In genomic region chr3:99817437-99818240, GRCh38 we compare ENCODE assay signal across 1 cellular context.
TF ChIP-seq lines count a peak whose summit lies in the region.

Gene CMSS1, plus strand, starts transcription at chr3:99817862.

TF ChIP-seq in K562, 482 proteins besides CTCF, POLR2A, EP300 and RAD21 (continued from another document and continues in another):
- TF ChIP-seq JUND (IDR thresholded peaks at IDR 0.05; ENCODE audit: borderline replicate concordance, low read depth, low read length) (peak; percentile 91), JUND (tag; IDR thresholded peaks at IDR 0.05; ENCODE audit: borderline replicate concordance, low read depth, low read length) (peak; percentile 90), PHF8 (IDR thresholded peaks at IDR 0.05; ENCODE audit: borderline replicate concordance, low read length) (peak; percentile 81; the same call in 1 of the 2 replicates), MAX (CRISPR knock-in tag; IDR thresholded peaks at IDR 0.05) (peak; percentile 89), ERF (CRISPR knock-in tag; IDR thresholded peaks at IDR 0.05) (peak; percentile 82; the same call in 1 of the 2 replicates), ZNF699 (CRISPR knock-in tag; IDR thresholded peaks at IDR 0.05; ENCODE audit: insufficient replicate concordance) (no peak), ZNF511 (CRISPR knock-in tag; IDR thresholded peaks at IDR 0.05) (no peak), TFAP4 (CRISPR knock-in tag; IDR thresholded peaks at IDR 0.05; ENCODE audit: borderline replicate concordance) (peak; percentile 91), KLF13 (tag; IDR thresholded peaks at IDR 0.05; ENCODE audit: borderline replicate concordance, low read depth) (peak; percentile 52; the same call in 1 of the 2 replicates), MTA3 (IDR thresholded peaks at IDR 0.05; ENCODE audit: borderline replicate concordance) (peak; percentile 74; the same call in 1 of the 2 replicates), SIN3B (IDR thresholded peaks at IDR 0.05; ENCODE audit: low read depth) (peak; percentile 76; the same call in 1 of the 2 replicates), GABPB1 (CRISPR knock-in tag; IDR thresholded peaks at IDR 0.05) (peak; percentile 53; the same call in 1 of the 2 replicates), TRIM24 (IDR thresholded peaks at IDR 0.05) (peak in 1 of 2 experiments; percentile 60; a peak in 1 of 4 replicates), ATF1 (CRISPR knock-in tag; IDR thresholded peaks at IDR 0.05) (peak; percentile 78), ATF1 (tag; IDR thresholded peaks at IDR 0.05) (peak; percentile 99), UBTF (IDR thresholded peaks at IDR 0.05; ENCODE audit: borderline replicate concordance in 1 of 2, low read depth in 2 of 2, low read length in 2 of 2) (peak in 1 of 2 experiments; percentile 69; a peak in 1 of 4 replicates), ZNF639 (CRISPR knock-in tag; conservative IDR thresholded peaks at IDR 0.05 in 1 of 2, IDR thresholded peaks at IDR 0.05 in 1 of 2) (0 out of 4 replicates have a peak, but pooled peaks of 1 of the 2 experiments have one; percentile 31), E2F4 (CRISPR knock-in tag; IDR thresholded peaks at IDR 0.05; ENCODE audit: low read depth) (peak; percentile 86), STAT5A (IDR thresholded peaks at IDR 0.05; ENCODE audit: borderline replicate concordance, low read length) (peak; percentile 38; the same call in 1 of the 2 replicates), HDAC3 (IDR thresholded peaks at IDR 0.05; ENCODE audit: borderline replicate concordance, partially characterized antibody) (peak; percentile 38), MYC (IDR thresholded peaks at IDR 0.05; ENCODE audit: low read depth, low read length) (peak; percentile 93), MYC (CRISPR knock-in tag; IDR thresholded peaks at IDR 0.05; ENCODE audit: borderline replicate concordance, low read depth) (peak; percentile 87; the same call in 1 of the 2 replicates), ARID1B (IDR thresholded peaks at IDR 0.05) (0 out of 2 replicates have a peak, but pooled peaks have one; percentile 44), PTTG1 (tag; IDR thresholded peaks at IDR 0.05; ENCODE audit: low read depth) (no peak), MXD1 (CRISPR knock-in tag; IDR thresholded peaks at IDR 0.05; ENCODE audit: borderline replicate concordance, poor library complexity, severe bottlenecking) (peak; percentile 71), VEZF1 (CRISPR knock-in tag; IDR thresholded peaks at IDR 0.05) (peak; percentile 78), KHSRP (IDR thresholded peaks at IDR 0.05) (peak; percentile 85), ID3 (CRISPR knock-in tag; IDR thresholded peaks at IDR 0.05) (no peak), ID3 (tag; IDR thresholded peaks at IDR 0.05) (peak; percentile 67; the same call in 1 of the 2 replicates), MIER1 (IDR thresholded peaks at IDR 0.05; ENCODE audit: low read depth) (no peak), ZNF644 (tag; IDR thresholded peaks at IDR 0.05; ENCODE audit: low read depth) (0 out of 2 replicates have a peak, but pooled peaks have one; percentile 18), ZBTB40 (IDR thresholded peaks at IDR 0.05) (peak; percentile 70), ZBTB40 (CRISPR knock-in tag; IDR thresholded peaks at IDR 0.05) (no peak), ZZZ3 (IDR thresholded peaks at IDR 0.05) (peak; percentile 71; the same call in 1 of the 2 replicates), SUPT5H (IDR thresholded peaks at IDR 0.05) (peak; percentile 76), SOX6 (IDR thresholded peaks at IDR 0.05) (peak; percentile 87), CBFB (CRISPR knock-in tag; IDR thresholded peaks at IDR 0.05) (no peak), ARID3B (CRISPR knock-in tag; IDR thresholded peaks at IDR 0.05; ENCODE audit: borderline replicate concordance) (no peak), MXI1 (IDR thresholded peaks at IDR 0.05; ENCODE audit: low read depth, low read length) (peak; percentile 62; the same call in 1 of the 2 replicates), EGR1 (conservative IDR thresholded peaks at IDR 0.05) (0 out of 2 replicates have a peak, but pooled peaks have one; percentile 31), SMAD4 (CRISPR knock-in tag; conservative IDR thresholded peaks at IDR 0.05) (peak; percentile 90), HNRNPLL (IDR thresholded peaks at IDR 0.05; ENCODE audit: low read depth, low read length, poor library complexity, severe bottlenecking) (peak; percentile 68)
